11 cellular contexts compared by ENCODE assay signal in the genomic region with DNA sequence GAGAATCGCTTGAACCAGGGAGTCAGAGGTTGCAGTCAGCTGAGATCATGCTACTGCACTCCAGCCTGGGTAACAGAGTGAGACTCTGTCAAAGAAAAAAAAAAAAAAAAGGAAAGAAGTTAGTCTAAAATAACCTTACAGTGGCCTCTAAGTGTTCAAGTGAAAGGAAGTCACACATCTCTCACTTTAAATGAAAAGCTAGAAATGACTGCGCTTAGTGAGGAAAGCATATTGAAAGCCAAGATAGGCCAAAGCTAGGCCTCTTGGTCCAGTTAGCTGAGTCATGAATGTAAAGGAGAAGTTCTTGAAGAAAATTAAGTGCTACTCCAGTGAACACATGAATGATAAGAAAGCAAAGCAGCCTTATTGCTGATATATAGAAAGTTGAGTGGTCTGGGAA. TPM values are rescaled to one million over a fixed set of nuclear protein-coding genes. Genes with fewer than 3 reads are reported as not detected.
DNase-seq lines count a peak whose midpoint lies in the region; ATAC-seq and TF ChIP-seq lines count a peak whose summit lies in the region.
"Had no signal": no experiment of that assay in that cellular context is flagged by ENCODE, and none has a peak within 500 bp of the region (broad histone marks: within the 10 kb centered on the region; RNA-seq: fewer than 3 reads in every experiment).

No MANE protein-coding gene starts in this region.

- no peak overlapping the region for H3K4me2 ChIP-seq in GM23338
- H3K4me2 ChIP-seq: BLaER1 treated with 17β-estradiol and CSF1 and Interleukin-3, amounts not matched to agents 10 nM and 100 nM had no signal

- no peaks in the 10 kb centered on the region for H3K36me3 Mint-ChIP-seq in activated B cell treated with CpG ODN at 0.5 μM for 24 hours (ENCODE audit: low read depth)
- H3K36me3 Mint-ChIP-seq in GM23338 (ENCODE audit: low read depth) = no peaks in the 10 kb centered on the region

- H3K27me3 Mint-ChIP-seq in activated B cell treated with CpG ODN at 0.5 μM for 24 hours (no peaks in the 10 kb centered on the region), GM23338 (ENCODE audit: insufficient read depth, low read depth, poor library complexity) (peaks cover 2% of the 10 kb centered on the region)
- H3K27me3 Mint-ChIP-seq: activated CD4-positive, alpha-beta memory T cell treated with anti-CD3 and anti-CD28 coated beads, Interleukin-2, amount 10 ng/mL, durations not matched to agents 7 days and 5 days had no signal

- H3K27me3 ChIP-seq in GM23338 (ENCODE audit: insufficient read depth) = no peaks in the 10 kb centered on the region
- no peaks in the 10 kb centered on the region for H3K27me3 ChIP-seq in dorsolateral prefrontal cortex
- H3K27me3 ChIP-seq: BLaER1 treated with 17β-estradiol and CSF1 and Interleukin-3, amounts not matched to agents 10 nM and 100 nM; Peyer's patch had no signal

- H3K36me3 ChIP-seq in GM23338 (ENCODE audit: insufficient read depth) = no peaks in the 10 kb centered on the region
- H3K36me3 ChIP-seq: BLaER1 treated with 17β-estradiol and CSF1 and Interleukin-3, amounts not matched to agents 10 nM and 100 nM; Peyer's patch had no signal

- H2AFZ ChIP-seq in GM23338 = no peak overlapping the region

- POLR2A ChIA-PET in activated B cell treated with CpG ODN at 0.5 μM for 24 hours (lab: Charles Lee) = interaction anchor here (0.6 kb wide), 1 partner anchor 25 kb away, joined by 6 read pairs; no protein-coding TSS in a partner anchor

- peak; percentile 93 for ATAC-seq in GM18498 (IDR thresholded peaks at IDR 0.05; ENCODE audit: unreplicated experiment)
- ATAC-seq in GM19463 (IDR thresholded peaks at IDR 0.05; ENCODE audit: unreplicated experiment) = peak; percentile 93
- ATAC-seq in HG03045 (IDR thresholded peaks at IDR 0.05; ENCODE audit: unreplicated experiment) = peak; percentile 93
- ATAC-seq in activated B cell treated with CpG ODN at 0.5 μM for 24 hours (ENCODE audit: low read depth) = peak; percentile 10
- no peak for ATAC-seq in GM23338
- no peak for ATAC-seq in Right ventricle myocardium inferior

- H3K4me1 ChIP-seq in GM23338 (ENCODE audit: insufficient read depth) = no peaks in the 10 kb centered on the region
- H3K4me1 ChIP-seq: BLaER1 treated with 17β-estradiol and CSF1 and Interleukin-3, amounts not matched to agents 10 nM and 100 nM had no signal

- H3K27ac ChIP-seq in GM23338 (ENCODE audit: low read depth) = no peak overlapping the region
- no peak overlapping the region for H3K27ac ChIP-seq in dorsolateral prefrontal cortex
- H3K27ac ChIP-seq: BLaER1 treated with 17β-estradiol and CSF1 and Interleukin-3, amounts not matched to agents 10 nM and 100 nM; Peyer's patch had no signal

- H3K4me3 Mint-ChIP-seq in activated B cell treated with CpG ODN at 0.5 μM for 24 hours (no peak overlapping the region), GM23338 (no peak overlapping the region)
- H3K4me3 Mint-ChIP-seq: activated CD4-positive, alpha-beta memory T cell treated with anti-CD3 and anti-CD28 coated beads, Interleukin-2, amount 10 ng/mL, durations not matched to agents 7 days and 5 days had no signal

- H4K20me1 ChIP-seq in GM23338 (replicated peaks; ENCODE audit: insufficient read depth) = no peaks in the 10 kb centered on the region
- H4K20me1 ChIP-seq: BLaER1 treated with 17β-estradiol and CSF1 and Interleukin-3, amounts not matched to agents 10 nM and 100 nM had no signal

- no peaks in the 10 kb centered on the region for H3K9me2 ChIP-seq in GM23338 (ENCODE audit: insufficient read depth)

- DNase-seq in activated B cell treated with CpG ODN at 0.5 μM for 24 hours = no peak
- no peak for DNase-seq in GM23338 (ENCODE audit: low spot score)
- DNase-seq in dorsolateral prefrontal cortex = no peak
- DNase-seq in Right ventricle myocardium inferior (ENCODE audit: missing footprints) = no peak
- no peak for DNase-seq in NCI-H69 (lab: John Stamatoyannopoulos, UW)
- DNase-seq: activated CD4-positive, alpha-beta memory T cell treated with anti-CD3 and anti-CD28 coated beads, Interleukin-2, amount 10 ng/mL, durations not matched to agents 7 days and 5 days; Peyer's patch had no signal

- H3F3A ChIP-seq in GM23338 (replicated peaks; ENCODE audit: low read depth) = no peaks in the 10 kb centered on the region

- intact Hi-C loops in activated B cell treated with CpG ODN at 0.5 μM for 24 hours (cut with micrococcal nuclease) = no loop called here
- intact Hi-C loops in dorsolateral prefrontal cortex (cut with DNase I) = no loop called here
- intact Hi-C loops in Right ventricle myocardium inferior (cut with DNase I) = no loop called here

- H3K4me3 ChIP-seq in GM23338 = no peak overlapping the region
- no peak overlapping the region for H3K4me3 ChIP-seq in dorsolateral prefrontal cortex
- H3K4me3 ChIP-seq: BLaER1 treated with 17β-estradiol and CSF1 and Interleukin-3, amounts not matched to agents 10 nM and 100 nM; Peyer's patch had no signal

- no peaks in the 10 kb centered on the region for H3K79me2 ChIP-seq in GM23338 (replicated peaks; ENCODE audit: insufficient read depth)

- CTCF ChIA-PET in activated B cell treated with CpG ODN at 0.5 μM for 24 hours (lab: Charles Lee) = no interaction called here

- H3K4me1 Mint-ChIP-seq in activated B cell treated with CpG ODN at 0.5 μM for 24 hours = no peaks in the 10 kb centered on the region
- no peaks in the 10 kb centered on the region for H3K4me1 Mint-ChIP-seq in GM23338

- H3K9me3 Mint-ChIP-seq in activated B cell treated with CpG ODN at 0.5 μM for 24 hours (no peaks in the 10 kb centered on the region), GM23338 (peaks cover 12% of the 10 kb centered on the region; the same call in 2 of the 3 replicates)

- H3K27ac Mint-ChIP-seq in activated B cell treated with CpG ODN at 0.5 μM for 24 hours = no peak overlapping the region
- H3K27ac Mint-ChIP-seq in GM23338 = no peak overlapping the region
- H3K27ac Mint-ChIP-seq: activated CD4-positive, alpha-beta memory T cell treated with anti-CD3 and anti-CD28 coated beads, Interleukin-2, amount 10 ng/mL, durations not matched to agents 7 days and 5 days had no signal

- TF ChIP-seq CTCF in activated B cell treated with CpG ODN at 0.5 μM for 24 hours (IDR thresholded peaks at IDR 0.05) = no peak
- no peak for TF ChIP-seq CTCF in GM23338 (conservative IDR thresholded peaks at IDR 0.05; ENCODE audit: low read depth in 2 of 2)
- TF ChIP-seq CTCF in dorsolateral prefrontal cortex (IDR thresholded peaks at IDR 0.05 in 54 of 56, conservative IDR thresholded peaks at IDR 0.05 in 2 of 56; ENCODE audit: low read depth in 1 of 56, partially characterized antibody in 56 of 56) = no peak

TF ChIP-seq in GM23338, 12 proteins besides CTCF, POLR2A, EP300 and RAD21 (continues in another document):
- no peak for TF ChIP-seq CREB1 (CRISPR knock-in tag; IDR thresholded peaks at IDR 0.05; ENCODE audit: low read depth)
- TF ChIP-seq POLR2AphosphoS5 (IDR thresholded peaks at IDR 0.05; ENCODE audit: low read depth) = no peak

RNA-seq across cellular contexts. Expression of a gene that starts 38.1 kb away (rescaled TPM):
- total RNA-seq in activated B cell treated with CpG ODN at 0.5 μM for 24 hours (28.4 and 34.0 TPM in 2 replicates), dorsolateral prefrontal cortex (10 to 100 TPM in 92 of 120 experiments, 1 to 10 TPM in 28; 3.7 to 35.1 (median 13.0) TPM), Right ventricle myocardium inferior (29.9 TPM)
- 4.9 and 12.0 TPM in 2 replicates for total RNA-seq in GM23338 (2014; rRNA removed; shearing (Covaris generic))
- 1.8 and 2.6 TPM in 2 replicates for polyA plus RNA-seq in GM23338 (2016; fragmentation: Nextera tagmentation; extraction: Ambion mirVana)

RNA-seq across cellular contexts. Expression of a gene that starts 38.1 kb away (rescaled TPM):
- total RNA-seq in activated B cell treated with CpG ODN at 0.5 μM for 24 hours = 20.0 and 23.0 TPM in 2 replicates
- 15.2 and 15.6 TPM in 2 replicates for total RNA-seq in GM23338 (2014; rRNA removed; shearing (Covaris generic))
- polyA plus RNA-seq in GM23338 (2016; fragmentation: Nextera tagmentation; extraction: Ambion mirVana) = 13.6 and 13.8 TPM in 2 replicates
- total RNA-seq in dorsolateral prefrontal cortex = 10 to 100 TPM; 11.6 to 28.0 (median 17.4) TPM
- total RNA-seq in Right ventricle myocardium inferior = 20.5 TPM

Comparison
In these comparisons a context has a peak if more than half of its experiments do, and no peak if none do; other contexts are left out.
1. ATAC-seq: peak in GM18498 (single experiment), GM19463 (single experiment), HG03045 (single experiment) and activated B cell treated with CpG ODN at 0.5 μM for 24 hours (single experiment); none in GM23338 (single experiment) and Right ventricle myocardium inferior (single experiment).